23 cellular contexts compared by ENCODE assay signal in genomic region chr9:135105211-135105745, GRCh38. TPM values are rescaled to one million over a fixed set of nuclear protein-coding genes. Genes with fewer than 3 reads are reported as not detected.
A peak's percentile ranks its signal among the peaks of the same experiment; 100 is the strongest.
DNase-seq lines count a peak whose midpoint lies in the region; ATAC-seq, FAIRE-seq and TF ChIP-seq lines count a peak whose summit lies in the region.
"Had no signal": no experiment of that assay in that cellular context is flagged by ENCODE, and none has a peak within 500 bp of the region (broad histone marks: within the 10 kb centered on the region; RNA-seq: fewer than 3 reads in every experiment).

No MANE protein-coding gene starts in this region.

- no peak for TF ChIP-seq CTCF in D721Med (IDR thresholded peaks at IDR 0.05; ENCODE audit: insufficient read depth, missing control alignments)
- TF ChIP-seq CTCF in GM10248 (IDR thresholded peaks at IDR 0.05; ENCODE audit: control extremely low read depth, extremely low read depth, low read depth, missing control alignments): no peak

- POLR2A ChIA-PET in GM10248 (lab: Yijun Ruan, JAX): no interaction called here

- FAIRE-seq in D721Med (lab: Jason Lieb, UNC): no peak
- FAIRE-seq: G401.6, GM12892, GM18507, HTR-8/SVneo had no signal

- H3K36me3 Mint-ChIP-seq in stimulated activated effector memory CD8-positive, alpha-beta T cell treated with anti-CD3 and anti-CD28 coated beads, Interleukin-12 subunit alpha, Interleukin-12 subunit beta, amount 100 ng/mL, for 72 hours: no peaks in the 10 kb centered on the region
- H3K36me3 Mint-ChIP-seq: CD14-positive monocyte; CD4-positive, alpha-beta memory T cell had no signal

- CTCF ChIA-PET in GM10248 (lab: Yijun Ruan, JAX): no interaction called here

- no peak overlapping the region for H3K4me3 Mint-ChIP-seq in stimulated activated effector memory CD8-positive, alpha-beta T cell treated with anti-CD3 and anti-CD28 coated beads, Interleukin-12 subunit alpha, Interleukin-12 subunit beta, amount 100 ng/mL, for 72 hours
- H3K4me3 Mint-ChIP-seq: CD14-positive monocyte; CD4-positive, alpha-beta memory T cell had no signal

- H3K9me3 Mint-ChIP-seq in stimulated activated effector memory CD8-positive, alpha-beta T cell treated with anti-CD3 and anti-CD28 coated beads, Interleukin-12 subunit alpha, Interleukin-12 subunit beta, amount 100 ng/mL, for 72 hours: no peaks in the 10 kb centered on the region
- H3K9me3 Mint-ChIP-seq: CD4-positive, alpha-beta memory T cell had no signal

- ATAC-seq in stimulated activated effector memory CD8-positive, alpha-beta T cell treated with anti-CD3 and anti-CD28 coated beads, Interleukin-12 subunit alpha, Interleukin-12 subunit beta, amount 100 ng/mL, for 72 hours: no peak

- peak overlapping the region; percentile 17 for H3K27ac ChIP-seq in temporal lobe (ENCODE audit: low read depth, low read length)
- H3K27ac ChIP-seq: BLaER1, GM23248, HL-60 had no signal

- H3K27ac Mint-ChIP-seq in stimulated activated effector memory CD8-positive, alpha-beta T cell treated with anti-CD3 and anti-CD28 coated beads, Interleukin-12 subunit alpha, Interleukin-12 subunit beta, amount 100 ng/mL, for 72 hours: no peak overlapping the region
- H3K27ac Mint-ChIP-seq: CD4-positive, alpha-beta memory T cell had no signal

- DNase-seq in D721Med (ENCODE audit: insufficient read length, low spot score): peak; percentile 78
- DNase-seq in NCI-H82 (lab: John Stamatoyannopoulos, UW): peak; percentile 83
- peak; percentile 28 for DNase-seq in cerebellum (ENCODE audit: low spot score)
- no peak for DNase-seq in GM10248 (ENCODE audit: extremely low spot score)
- DNase-seq in HT-29 (ENCODE audit: low spot score): no peak
- no peak for DNase-seq in stimulated activated effector memory CD8-positive, alpha-beta T cell treated with anti-CD3 and anti-CD28 coated beads, Interleukin-12 subunit alpha, Interleukin-12 subunit beta, amount 100 ng/mL, for 72 hours (ENCODE audit: low spot score in 2 of 2)
- DNase-seq: 8988T; Calu3; CD4-positive, alpha-beta memory T cell; DMS 273 treated with DMSO at 0.1 percent for 48 hours; DMS53; DND-41; EL; GM23248; IMR-90 had no signal

- peaks cover 14% of the 10 kb centered on the region for H3K4me1 Mint-ChIP-seq in stimulated activated effector memory CD8-positive, alpha-beta T cell treated with anti-CD3 and anti-CD28 coated beads, Interleukin-12 subunit alpha, Interleukin-12 subunit beta, amount 100 ng/mL, for 72 hours
- H3K4me1 Mint-ChIP-seq: CD14-positive monocyte; CD4-positive, alpha-beta memory T cell had no signal

RNA-seq across cellular contexts. Expression of gene OLFM1, which starts 17.8 kb away (rescaled TPM):
- 68.8 TPM for total RNA-seq in cerebellum
- 75.5 TPM for total RNA-seq in temporal lobe
- not detected in 2 replicates for total RNA-seq in HT-29 (2014; rRNA removed; shearing (Covaris generic))
- total RNA-seq: CD4-positive, alpha-beta memory T cell had no signal

Comparison
In these comparisons a context has a peak if more than half of its experiments do, and no peak if none do; other contexts are left out.
1. DNase-seq: peak in D721Med (single experiment), NCI-H82 (single experiment) and cerebellum (single experiment); none in GM10248 (single experiment), HT-29 (single experiment) and stimulated activated effector memory CD8-positive, alpha-beta T cell treated with anti-CD3 and anti-CD28 coated beads, Interleukin-12 subunit alpha, Interleukin-12 subunit beta, amount 100 ng/mL, for 72 hours (0 of 2).
2. RNA of gene OLFM1, which starts 17.8 kb away (total RNA-seq): 75.5 TPM in temporal lobe (single experiment) and 68.8 TPM in cerebellum (single experiment); not detected in HT-29; every median in the first group is over 10 times any median in the second.